Comparison of ENCODE assay signal across 28 cellular contexts in the genomic region with DNA sequence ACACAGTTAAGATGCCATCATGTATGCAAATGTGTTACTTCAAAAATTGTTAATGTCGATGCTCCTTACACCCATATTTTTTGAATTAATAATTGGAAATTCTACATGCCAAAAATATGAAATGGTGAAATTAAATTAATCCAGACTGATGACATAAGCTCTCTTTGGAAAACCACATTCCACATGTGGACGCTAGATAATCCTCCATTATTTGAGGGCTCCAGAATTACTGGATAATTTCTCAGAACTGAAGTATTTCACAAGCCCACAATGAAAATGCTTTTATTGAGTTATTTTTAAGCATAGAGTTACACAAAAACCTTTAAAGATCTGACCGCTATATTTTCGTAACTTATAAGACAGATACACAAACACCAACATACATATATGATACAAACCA.
"Had no signal": no experiment of that assay in that cellular context is flagged by ENCODE, and none has a peak within 500 bp of the region (broad histone marks: within the 10 kb centered on the region; RNA-seq: fewer than 3 reads in every experiment).

No MANE protein-coding gene starts in this region.

- DNase-seq: activated B cell treated with CpG ODN at 0.5 μM for 24 hours; activated CD4-positive, alpha-beta T cell treated with anti-CD3 and anti-CD28 coated beads for 48 hours; activated CD4-positive, alpha-beta T cell treated with anti-CD3 and anti-CD28 coated beads, Interleukin-2, amount 50 U/mL, for 1 hour; activated CD4-positive, alpha-beta T cell treated with anti-CD3 and anti-CD28 coated beads, Interleukin-2, amount 50 U/mL, for 48 hours; activated CD8-positive, alpha-beta memory T cell treated with anti-CD3 and anti-CD28 coated beads for 24 hours; activated CD8-positive, alpha-beta T cell treated with anti-CD3 and anti-CD28 coated beads for 36 hours; activated effector memory CD4-positive, alpha-beta T cell treated with Interleukin-2 at 50 U/mL for 16 hours; activated gamma-delta T cell treated with Interleukin-2 at 50 U/mL for 16 hours; activated naive CD4-positive, alpha-beta T cell treated with anti-CD3 and anti-CD28 coated beads, Interleukin-2, amount 50 U/mL, for 16 hours; activated naive CD4-positive, alpha-beta T cell treated with Interleukin-2 at 50 U/mL for 16 hours; activated T-cell treated with anti-CD3 and anti-CD28 coated beads, Interleukin-2, amount 50 U/mL, for 4 hours; amygdala; aorta; body of pancreas; central memory CD4-positive, alpha-beta T cell; dorsolateral prefrontal cortex; effector memory CD4-positive, alpha-beta T cell; endodermal cell; erythroblast; head of caudate nucleus; T-helper 1 cell; T-helper 17 cell; T1000; WERI-Rb-1 had no signal

- H3K9me3 ChIP-seq: body of pancreas, esophagus muscularis mucosa had no signal

- H3K27me3 ChIP-seq: body of pancreas, dorsolateral prefrontal cortex, esophagus muscularis mucosa had no signal

- ATAC-seq: activated CD4-positive, CD25-positive, alpha-beta regulatory T cell treated with anti-CD3 and anti-CD28 coated beads, Interleukin-2, amount 50 U/mL, for 24 hours; activated CD8-positive, alpha-beta T cell treated with anti-CD3 and anti-CD28 coated beads for 36 hours; activated T-cell treated with anti-CD3 and anti-CD28 coated beads, Interleukin-2, amount 50 U/mL, for 4 hours; activated T-helper 17 cell treated with anti-CD3 and anti-CD28 coated beads, Interleukin-2, amount 50 U/mL, for 72 hours; body of pancreas; T-helper 17 cell had no signal

- H3K4me3 ChIP-seq: body of pancreas, coronary artery, dorsolateral prefrontal cortex, esophagus muscularis mucosa had no signal

- H3K27ac ChIP-seq: body of pancreas, coronary artery, dorsolateral prefrontal cortex, esophagus muscularis mucosa, WERI-Rb-1 had no signal

- H3K4me1 ChIP-seq: body of pancreas, esophagus muscularis mucosa had no signal
